Comparison of ENCODE assay signal across 8 cellular contexts in genomic region chr11:120326228-120326627, GRCh38.
DNase-seq lines count a peak whose midpoint lies in the region; ATAC-seq and TF ChIP-seq lines count a peak whose summit lies in the region.

No MANE protein-coding gene starts in this region.

- peak overlapping the region; percentile 29 for H3K4me2 ChIP-seq in MM.1S (ENCODE audit: low read depth, low read length)

- no peaks in the 10 kb centered on the region for H3K27me3 ChIP-seq in MM.1S (replicated peaks; ENCODE audit: insufficient read depth, low read length)
- peaks cover 3% of the 10 kb centered on the region for H3K27me3 ChIP-seq in muscle layer of duodenum (ENCODE audit: low read depth, low read length)

- no peak overlapping the region for H2AFZ ChIP-seq in MM.1S (ENCODE audit: low read length)

- no peaks in the 10 kb centered on the region for H3K9me3 ChIP-seq in MM.1S (replicated peaks; ENCODE audit: insufficient read depth, low read length)
- no peaks in the 10 kb centered on the region for H3K9me3 ChIP-seq in muscle layer of duodenum (ENCODE audit: control insufficient read depth in 1 of 2, low read length in 2 of 2)

- no peaks in the 10 kb centered on the region for H3K9me2 ChIP-seq in MM.1S (replicated peaks; ENCODE audit: insufficient read depth, low read length)

- H3F3A ChIP-seq in MM.1S (ENCODE audit: insufficient read depth, low read length), result peaks cover 12% of the 10 kb centered on the region

- peaks cover 21% of the 10 kb centered on the region for H3K4me1 ChIP-seq in MM.1S (ENCODE audit: low read length)
- H3K4me1 ChIP-seq in muscle layer of duodenum (ENCODE audit: control insufficient read depth in 1 of 2, insufficient read depth in 2 of 2, low read length in 2 of 2), result peaks cover 0 to 9% of the 10 kb centered on the region in 2 donors

- H3K36me3 ChIP-seq in MM.1S (replicated peaks; ENCODE audit: insufficient read depth, low read length) (no peaks in the 10 kb centered on the region), muscle layer of duodenum (ENCODE audit: control insufficient read depth in 1 of 2, insufficient read depth in 2 of 2, low read length in 2 of 2) (peaks cover 0 to 15% of the 10 kb centered on the region in 2 donors)

- in situ Hi-C loops in ACHN (cut with HindIII; ENCODE audit: low pct_ligation_motif_present, low pct_unique_long_range_greater_than_20kb, low sequenced_read_pairs) (no loop called here), KBM-7 (cut with MboI; ENCODE audit: low pct_unique_long_range_greater_than_20kb, low sequenced_read_pairs) (no loop called here)

- no peak for TF ChIP-seq CTCF in MM.1S (IDR thresholded peaks at IDR 0.05; ENCODE audit: low read length)
- TF ChIP-seq CTCF in choroid plexus epithelial cell (conservative IDR thresholded peaks at IDR 0.05; ENCODE audit: low read depth, low read length), result no peak

- H3K79me2 ChIP-seq in MM.1S (ENCODE audit: low read length), result no peaks in the 10 kb centered on the region

- H3K4me3 ChIP-seq in MM.1S (ENCODE audit: low read length) (peak overlapping the region; percentile 48; the same call in 1 of the 2 replicates), choroid plexus epithelial cell (ENCODE audit: low read depth, low read length) (peak overlapping the region; percentile 75), muscle layer of duodenum (ENCODE audit: low read depth in 1 of 2, low read length in 2 of 2) (peak overlapping the region; percentile 45 to 71)

- DNase-seq in ACHN (peak; percentile 77), MM.1S (no peak), choroid plexus epithelial cell (ENCODE audit: low read depth) (peak; percentile 92), KBM-7 (no peak)

- H3K9ac ChIP-seq in MM.1S (ENCODE audit: low read length), result no peak overlapping the region

- H4K20me1 ChIP-seq in MM.1S (ENCODE audit: insufficient read depth, low read length), result no peaks in the 10 kb centered on the region

- no peak for ATAC-seq in GM19351 (IDR thresholded peaks at IDR 0.05; ENCODE audit: unreplicated experiment)
- ATAC-seq in HG03378 (IDR thresholded peaks at IDR 0.05; ENCODE audit: unreplicated experiment), result no peak
- ATAC-seq in activated CD4-positive, CD25-positive, alpha-beta regulatory T cell treated with anti-CD3 and anti-CD28 coated beads, Interleukin-2, amount 50 U/mL, for 24 hours, result no peak

- peak overlapping the region; percentile 36; the same call in 1 of the 2 replicates for H3K27ac ChIP-seq in MM.1S (ENCODE audit: low read length)
- peak overlapping the region; percentile 64 for H3K27ac ChIP-seq in muscle layer of duodenum (ENCODE audit: low read length)

Comparison
In these comparisons a context has a peak if more than half of its experiments do, and no peak if none do; other contexts are left out.
1. DNase-seq: peak in ACHN (single experiment) and choroid plexus epithelial cell (single experiment); none in MM.1S (single experiment) and KBM-7 (single experiment).
2. Peak in every context shown above with its lines, with median percentiles within 50 percentile points of each other: H3K4me3 ChIP-seq.